1 cellular context compared by ENCODE assay signal in genomic region chr12:118773956-118774723, GRCh38.
TF ChIP-seq lines count a peak whose summit lies in the region.

No MANE protein-coding gene starts in this region.

TF ChIP-seq in WTC11, 78 proteins besides CTCF, POLR2A, EP300 and RAD21 (continued from another document):
- TF ChIP-seq ZNF532 (CRISPR knock-in tag; IDR thresholded peaks at IDR 0.05; ENCODE audit: borderline replicate concordance), result no peak
- TF ChIP-seq FOXK1 (CRISPR knock-in tag; IDR thresholded peaks at IDR 0.05), result no peak
- TF ChIP-seq CBFB (CRISPR knock-in tag; IDR thresholded peaks at IDR 0.05; ENCODE audit: low read depth), result peak; percentile 59; the same call in 1 of the 2 replicates
- TF ChIP-seq ZNF396 (CRISPR knock-in tag; IDR thresholded peaks at IDR 0.05; ENCODE audit: borderline replicate concordance), result no peak
- TF ChIP-seq RORB (CRISPR knock-in tag; IDR thresholded peaks at IDR 0.05), result no peak
- no peak for TF ChIP-seq PRRX2 (CRISPR knock-in tag; IDR thresholded peaks at IDR 0.05)
- TF ChIP-seq TEAD1 (CRISPR knock-in tag; IDR thresholded peaks at IDR 0.05), result peak; percentile 54; the same call in 1 of the 2 replicates
- TF ChIP-seq ERG (CRISPR knock-in tag; IDR thresholded peaks at IDR 0.05), result no peak
- TF ChIP-seq MXD4 (CRISPR knock-in tag; IDR thresholded peaks at IDR 0.05; ENCODE audit: borderline replicate concordance), result no peak
- TF ChIP-seq ATF3 (CRISPR knock-in tag; conservative IDR thresholded peaks at IDR 0.05), result no peak
- TF ChIP-seq ETV6 (CRISPR knock-in tag; IDR thresholded peaks at IDR 0.05), result 0 out of 2 replicates have a peak, but pooled peaks have one; percentile 65
- no peak for TF ChIP-seq TEAD4 (CRISPR knock-in tag; IDR thresholded peaks at IDR 0.05)
- TF ChIP-seq USF1 (CRISPR knock-in tag; IDR thresholded peaks at IDR 0.05), result no peak; the same call in 1 of the 2 replicates
- peak; percentile 34; the same call in 1 of the 2 replicates for TF ChIP-seq ZBTB43 (CRISPR knock-in tag; IDR thresholded peaks at IDR 0.05)
